In the genomic region with DNA sequence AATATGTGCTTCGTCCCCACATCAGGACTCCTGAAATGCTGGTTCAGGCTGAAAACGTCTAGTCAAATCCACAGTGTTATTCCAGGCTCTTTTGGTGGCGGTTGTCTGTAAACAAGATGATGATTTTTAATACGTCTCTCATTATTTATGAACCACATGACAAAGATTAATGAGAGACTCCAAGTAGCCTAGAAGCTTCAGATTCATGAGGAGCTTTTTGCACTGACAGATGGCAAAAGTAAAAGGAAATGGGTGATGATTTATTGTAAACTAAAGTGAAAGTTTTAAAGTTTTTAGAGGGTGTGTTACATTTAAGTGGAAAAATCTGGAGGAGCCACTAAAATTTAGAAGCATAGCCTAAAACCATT, we compare ENCODE assay signal across 9 cellular contexts.
DNase-seq lines count a peak whose midpoint lies in the region; ATAC-seq lines count a peak whose summit lies in the region.
"Had no signal": no experiment of that assay in that cellular context is flagged by ENCODE, and none has a peak within 500 bp of the region (broad histone marks: within the 10 kb centered on the region; RNA-seq: fewer than 3 reads in every experiment).

No MANE protein-coding gene starts in this region.

- CTCF ChIA-PET in activated CD4-positive, alpha-beta memory T cell treated with anti-CD3 and anti-CD28 coated beads, Interleukin-2, amount 10 ng/mL, durations not matched to agents 7 days and 5 days (lab: Charles Lee), result interaction anchor here (0.8 to 2.0 kb wide), 8 partner anchors 23 to 328 kb away, joined by 3 to 6 read pairs (median 3); no protein-coding TSS in a partner anchor

- no peaks in the 10 kb centered on the region for H3K27me3 ChIP-seq in iPS-20b (ENCODE audit: insufficient read depth, low read length)

- peaks cover 42% of the 10 kb centered on the region for H3K4me1 Mint-ChIP-seq in activated CD4-positive, alpha-beta memory T cell treated with anti-CD3 and anti-CD28 coated beads, Interleukin-2, amount 10 ng/mL, durations not matched to agents 7 days and 5 days
- peaks cover 69% of the 10 kb centered on the region for H3K4me1 Mint-ChIP-seq in stimulated activated naive CD8-positive, alpha-beta T cell treated with anti-CD3 and anti-CD28 coated beads, Interleukin-15, amount 100 ng/mL, for 72 hours

- H3K9ac ChIP-seq in iPS-20b (ENCODE audit: low read depth, low read length), result peak overlapping the region; percentile 73
- H3K9ac ChIP-seq: KMS-11 had no signal

- H3K27me3 Mint-ChIP-seq in activated CD4-positive, alpha-beta memory T cell treated with anti-CD3 and anti-CD28 coated beads, Interleukin-2, amount 10 ng/mL, durations not matched to agents 7 days and 5 days, result no peaks in the 10 kb centered on the region
- H3K27me3 Mint-ChIP-seq in stimulated activated naive CD8-positive, alpha-beta T cell treated with anti-CD3 and anti-CD28 coated beads, Interleukin-15, amount 100 ng/mL, for 72 hours, result no peaks in the 10 kb centered on the region

- DNase-seq in NCI-H1105 treated with DMSO at 0.1 percent for 48 hours (lab: John Stamatoyannopoulos, UW) (peak; percentile 47), NCI-H1105 (lab: John Stamatoyannopoulos, UW) (no peak), C1 segment of cervical spinal cord (lab: John Stamatoyannopoulos, UW) (no peak)
- DNase-seq in activated CD4-positive, alpha-beta memory T cell treated with anti-CD3 and anti-CD28 coated beads, Interleukin-2, amount 10 ng/mL, durations not matched to agents 7 days and 5 days, result no peak
- no peak for DNase-seq in stimulated activated naive CD8-positive, alpha-beta T cell treated with anti-CD3 and anti-CD28 coated beads, Interleukin-15, amount 100 ng/mL, for 72 hours

- H3K36me3 Mint-ChIP-seq in activated CD4-positive, alpha-beta memory T cell treated with anti-CD3 and anti-CD28 coated beads, Interleukin-2, amount 10 ng/mL, durations not matched to agents 7 days and 5 days (ENCODE audit: low read depth), result peaks cover 12% of the 10 kb centered on the region

- peaks cover 48% of the 10 kb centered on the region for H3K4me1 ChIP-seq in iPS-20b (ENCODE audit: insufficient read depth, low read length)

- peak overlapping the region; percentile 86 for H3K27ac Mint-ChIP-seq in activated CD4-positive, alpha-beta memory T cell treated with anti-CD3 and anti-CD28 coated beads, Interleukin-2, amount 10 ng/mL, durations not matched to agents 7 days and 5 days
- peak overlapping the region; percentile 97 to 98 for H3K27ac Mint-ChIP-seq in stimulated activated naive CD8-positive, alpha-beta T cell treated with anti-CD3 and anti-CD28 coated beads, Interleukin-15, amount 100 ng/mL, for 72 hours

- POLR2A ChIA-PET in activated CD4-positive, alpha-beta memory T cell treated with anti-CD3 and anti-CD28 coated beads, Interleukin-2, amount 10 ng/mL, durations not matched to agents 7 days and 5 days (lab: Charles Lee), result interaction anchor here (0.9 to 3.9 kb wide), 7 partner anchors 8 to 359 kb away, joined by 3 to 18 read pairs (median 4); no protein-coding TSS in a partner anchor

- H3K9me3 Mint-ChIP-seq in activated CD4-positive, alpha-beta memory T cell treated with anti-CD3 and anti-CD28 coated beads, Interleukin-2, amount 10 ng/mL, durations not matched to agents 7 days and 5 days, result no peaks in the 10 kb centered on the region
- H3K9me3 Mint-ChIP-seq in stimulated activated naive CD8-positive, alpha-beta T cell treated with anti-CD3 and anti-CD28 coated beads, Interleukin-15, amount 100 ng/mL, for 72 hours, result no peaks in the 10 kb centered on the region

- H3K9me3 ChIP-seq in iPS-20b (ENCODE audit: insufficient read depth, low read depth, low read length), result no peaks in the 10 kb centered on the region

- H3K36me3 ChIP-seq in iPS-20b (ENCODE audit: insufficient read depth, low read depth, low read length), result no peaks in the 10 kb centered on the region

- peak overlapping the region; percentile 58; the same call in 1 of the 2 replicates for H3K4me3 ChIP-seq in iPS-20b (ENCODE audit: low read length)

- H3K4me3 Mint-ChIP-seq in activated CD4-positive, alpha-beta memory T cell treated with anti-CD3 and anti-CD28 coated beads, Interleukin-2, amount 10 ng/mL, durations not matched to agents 7 days and 5 days, result peak overlapping the region; percentile 78
- peak overlapping the region; percentile 86 to 93 for H3K4me3 Mint-ChIP-seq in stimulated activated naive CD8-positive, alpha-beta T cell treated with anti-CD3 and anti-CD28 coated beads, Interleukin-15, amount 100 ng/mL, for 72 hours

- peak overlapping the region; percentile 21 for H3K27ac ChIP-seq in iPS-20b (ENCODE audit: low read length)
- H3K27ac ChIP-seq: KMS-11 had no signal

- no peak for ATAC-seq in stimulated activated naive CD8-positive, alpha-beta T cell treated with anti-CD3 and anti-CD28 coated beads, Interleukin-15, amount 100 ng/mL, for 72 hours
- no peak for ATAC-seq in HG02852 (IDR thresholded peaks at IDR 0.05; ENCODE audit: unreplicated experiment)
- ATAC-seq in HG03432 (IDR thresholded peaks at IDR 0.05; ENCODE audit: unreplicated experiment), result no peak
